19 cellular contexts compared by ENCODE assay signal in genomic region chr5:87751801-87752200, GRCh38.
"Had no signal": no experiment of that assay in that cellular context is flagged by ENCODE, and none has a peak within 500 bp of the region (broad histone marks: within the 10 kb centered on the region; RNA-seq: fewer than 3 reads in every experiment).

No MANE protein-coding gene starts in this region.

- H3K4me3 ChIP-seq: adrenal gland, body of pancreas, sigmoid colon, spleen, stomach, thyroid gland, uterus had no signal

- H3K4me1 Mint-ChIP-seq: activated CD4-positive, alpha-beta memory T cell treated with anti-CD3 and anti-CD28 coated beads, Interleukin-2, amount 10 ng/mL, durations not matched to agents 7 days and 5 days; nephron progenitor cell; T-cell had no signal

- H3K9me3 ChIP-seq: adrenal gland, body of pancreas, sigmoid colon, SK-N-SH, spleen, stomach, thyroid gland, uterus had no signal

- H3K9ac ChIP-seq: SK-N-SH had no signal

- H3K27me3 Mint-ChIP-seq: activated CD4-positive, alpha-beta memory T cell treated with anti-CD3 and anti-CD28 coated beads, Interleukin-2, amount 10 ng/mL, durations not matched to agents 7 days and 5 days had no signal

- H3K36me3 ChIP-seq: adrenal gland, sigmoid colon, spleen, stomach, thyroid gland, uterus had no signal

- H3K27ac ChIP-seq: adrenal gland, body of pancreas, sigmoid colon, spleen, stomach, thyroid gland, uterus had no signal

- H3K9me3 Mint-ChIP-seq: activated CD4-positive, alpha-beta memory T cell treated with anti-CD3 and anti-CD28 coated beads, Interleukin-2, amount 10 ng/mL, durations not matched to agents 7 days and 5 days; activated T-cell treated with anti-CD3 and anti-CD28 coated beads, Interleukin-2, amount 50 U/mL, for 24 hours; nephron progenitor cell; T-cell; WTC11 had no signal

- H3K36me3 Mint-ChIP-seq: T-cell, WTC11 had no signal

- H3K4me3 Mint-ChIP-seq: activated CD4-positive, alpha-beta memory T cell treated with anti-CD3 and anti-CD28 coated beads, Interleukin-2, amount 10 ng/mL, durations not matched to agents 7 days and 5 days; activated T-cell treated with anti-CD3 and anti-CD28 coated beads, Interleukin-2, amount 50 U/mL, for 24 hours; nephron progenitor cell; T-cell; WTC11 had no signal

- ATAC-seq: body of pancreas, T-cell, WTC11 had no signal

- H3K27me3 ChIP-seq: adrenal gland, body of pancreas, sigmoid colon, stomach, thyroid gland, uterus had no signal

- H3K27ac Mint-ChIP-seq: activated CD4-positive, alpha-beta memory T cell treated with anti-CD3 and anti-CD28 coated beads, Interleukin-2, amount 10 ng/mL, durations not matched to agents 7 days and 5 days; activated T-cell treated with anti-CD3 and anti-CD28 coated beads, Interleukin-2, amount 50 U/mL, for 24 hours; nephron progenitor cell; T-cell; WTC11 had no signal

- DNase-seq: activated CD4-positive, alpha-beta memory T cell treated with anti-CD3 and anti-CD28 coated beads, Interleukin-2, amount 10 ng/mL, durations not matched to agents 7 days and 5 days; activated CD4-positive, alpha-beta T cell treated with anti-CD3 and anti-CD28 coated beads for 4 hours; activated effector memory CD4-positive, alpha-beta T cell treated with Interleukin-2 at 50 U/mL for 16 hours; activated naive CD4-positive, alpha-beta T cell treated with anti-CD3 and anti-CD28 coated beads, Interleukin-2, amount 50 U/mL, for 16 hours; activated T-cell treated with anti-CD3 and anti-CD28 coated beads, Interleukin-2, amount 50 U/mL, for 24 hours; adrenal gland; body of pancreas; cerebellar nuclear complex; dermis blood vessel endothelial cell; kidney glomerular epithelial cell; nephron progenitor cell; sigmoid colon; SK-N-SH; spleen; stomach; T-cell; thyroid gland; uterus had no signal

- H3K4me1 ChIP-seq: adrenal gland, body of pancreas, sigmoid colon, spleen, stomach, thyroid gland, uterus had no signal
